In genomic region chr20:54199721-54200176, GRCh38 we compare ENCODE assay signal across 9 cellular contexts. TPM values are rescaled to one million over a fixed set of nuclear protein-coding genes. Genes with fewer than 3 reads are reported as not detected.
DNase-seq lines count a peak whose midpoint lies in the region; TF ChIP-seq lines count a peak whose summit lies in the region.
"Had no signal": no experiment of that assay in that cellular context is flagged by ENCODE, and none has a peak within 500 bp of the region (broad histone marks: within the 10 kb centered on the region; RNA-seq: fewer than 3 reads in every experiment).

No MANE protein-coding gene starts in this region.

- no peaks in the 10 kb centered on the region for H3K27me3 ChIP-seq in transverse colon

- no peak overlapping the region for H3K4me3 Mint-ChIP-seq in activated T-helper 2 cell treated with anti-CD3 and anti-CD28 coated beads, Interferon-gamma antibody, Interleukin-2, Interleukin-4, amounts not matched to agents 10 μg/mL and 5 μg/mL and 100 μg/mL, durations not matched to agents 14 hours and 24 hours and 36 hours (ENCODE audit: low read depth)
- H3K4me3 Mint-ChIP-seq: stimulated activated naive CD8-positive, alpha-beta T cell treated with anti-CD3 and anti-CD28 coated beads, Interleukin-15, Interleukin-2, amounts not matched to agents 100 ng/mL and 50 ng/mL, for 24 hours had no signal

- no peaks in the 10 kb centered on the region for H3K36me3 Mint-ChIP-seq in activated T-helper 2 cell treated with anti-CD3 and anti-CD28 coated beads, Interferon-gamma antibody, Interleukin-2, Interleukin-4, amounts not matched to agents 10 μg/mL and 5 μg/mL and 100 μg/mL, durations not matched to agents 14 hours and 24 hours and 36 hours (ENCODE audit: low read depth)

- TF ChIP-seq CTCF in foreskin fibroblast (IDR thresholded peaks at IDR 0.05; ENCODE audit: low read depth, low read length) (peak; percentile 92), transverse colon (IDR thresholded peaks at IDR 0.05) (peak; percentile 86 to 90 (median 89))

- H3K4me3 ChIP-seq in foreskin fibroblast (ENCODE audit: low read depth in 1 of 2, low read length in 2 of 2) (no peak overlapping the region), transverse colon (no peak overlapping the region)

- intact Hi-C loops in activated T-helper 2 cell treated with anti-CD3 and anti-CD28 coated beads, Interferon-gamma antibody, Interleukin-2, Interleukin-4, amounts not matched to agents 10 μg/mL and 5 μg/mL and 100 μg/mL, durations not matched to agents 14 hours and 24 hours and 36 hours (cut with micrococcal nuclease), result loop anchor here (1.0 to 10.0 kb wide), 2 partner anchors 103 to 245 kb away; no protein-coding TSS in a partner anchor
- intact Hi-C loops in transverse colon (cut with DNase I; ENCODE audit: low total_unique reads), result loop anchor here (5.0 kb wide), 1 partner anchor 102 kb away; no protein-coding TSS in a partner anchor

- TF ChIP-seq EP300 in transverse colon (IDR thresholded peaks at IDR 0.05; ENCODE audit: low read depth), result no peak

- no peaks in the 10 kb centered on the region for H3K9me3 Mint-ChIP-seq in activated T-helper 2 cell treated with anti-CD3 and anti-CD28 coated beads, Interferon-gamma antibody, Interleukin-2, Interleukin-4, amounts not matched to agents 10 μg/mL and 5 μg/mL and 100 μg/mL, durations not matched to agents 14 hours and 24 hours and 36 hours
- H3K9me3 Mint-ChIP-seq: stimulated activated naive CD8-positive, alpha-beta T cell treated with anti-CD3 and anti-CD28 coated beads, Interleukin-15, Interleukin-2, amounts not matched to agents 100 ng/mL and 50 ng/mL, for 24 hours had no signal

- no peaks in the 10 kb centered on the region for H3K4me1 Mint-ChIP-seq in activated T-helper 2 cell treated with anti-CD3 and anti-CD28 coated beads, Interferon-gamma antibody, Interleukin-2, Interleukin-4, amounts not matched to agents 10 μg/mL and 5 μg/mL and 100 μg/mL, durations not matched to agents 14 hours and 24 hours and 36 hours (ENCODE audit: low read depth)

- in situ Hi-C loops in transverse colon (cut with MboI; ENCODE audit: low pct_ligation_motif_present in 1 of 4, low pct_unique_long_range_greater_than_20kb in 1 of 4, low sequenced_read_pairs in 3 of 4), result loop anchor here (5.0 to 25.0 kb wide), 4 partner anchors 95 to 637 kb away; no protein-coding TSS in a partner anchor

- H3K36me3 ChIP-seq in transverse colon, result no peaks in the 10 kb centered on the region

- peaks cover 0 to 15% (median 6%) of the 10 kb centered on the region in 4 donors for H3K4me1 ChIP-seq in transverse colon

- no peaks in the 10 kb centered on the region for H3K9me3 ChIP-seq in transverse colon

- no peak overlapping the region for H3K27ac Mint-ChIP-seq in activated T-helper 2 cell treated with anti-CD3 and anti-CD28 coated beads, Interferon-gamma antibody, Interleukin-2, Interleukin-4, amounts not matched to agents 10 μg/mL and 5 μg/mL and 100 μg/mL, durations not matched to agents 14 hours and 24 hours and 36 hours
- H3K27ac Mint-ChIP-seq: stimulated activated naive CD8-positive, alpha-beta T cell treated with anti-CD3 and anti-CD28 coated beads, Interleukin-15, Interleukin-2, amounts not matched to agents 100 ng/mL and 50 ng/mL, for 24 hours had no signal

- H3K27ac ChIP-seq in transverse colon, result no peak overlapping the region

- 14 to 43% methylated on average over 3 to 7 of the region's 7 CpGs for WGBS in transverse colon (ENCODE audit: low coverage in 1 of 2), 2 donors

- no peak for TF ChIP-seq POLR2A in transverse colon (IDR thresholded peaks at IDR 0.05)

- peaks cover 5% of the 10 kb centered on the region for H3K27me3 Mint-ChIP-seq in activated T-helper 2 cell treated with anti-CD3 and anti-CD28 coated beads, Interferon-gamma antibody, Interleukin-2, Interleukin-4, amounts not matched to agents 10 μg/mL and 5 μg/mL and 100 μg/mL, durations not matched to agents 14 hours and 24 hours and 36 hours (ENCODE audit: low read depth)
- H3K27me3 Mint-ChIP-seq: stimulated activated naive CD8-positive, alpha-beta T cell treated with anti-CD3 and anti-CD28 coated beads, Interleukin-15, Interleukin-2, amounts not matched to agents 100 ng/mL and 50 ng/mL, for 24 hours had no signal

- DNase-seq in activated gamma-delta T cell treated with Interleukin-2 at 50 U/mL for 16 hours (peak; percentile 69), activated gamma-delta T cell (lab: John Stamatoyannopoulos, UW) (no peak), LHCN-M2 (ENCODE audit: low read depth) (peak; percentile 65), SHP77 treated with DMSO at 0.1 percent for 48 hours (lab: John Stamatoyannopoulos, UW) (peak; percentile 29), foreskin fibroblast (peak; percentile 63 to 89), occipital lobe (lab: John Stamatoyannopoulos, UW) (peak; percentile 39), transverse colon (peak; percentile 85)
- peak; percentile 48 for DNase-seq in activated T-helper 2 cell treated with anti-CD3 and anti-CD28 coated beads, Interferon-gamma antibody, Interleukin-2, Interleukin-4, amounts not matched to agents 10 μg/mL and 5 μg/mL and 100 μg/mL, durations not matched to agents 14 hours and 24 hours and 36 hours (ENCODE audit: low spot score)

RNA-seq across cellular contexts. Expression of gene PFDN4, which starts 8.1 kb away (rescaled TPM):
- 66.8 and 94.6 TPM in 2 replicates for total RNA-seq in LHCN-M2 (2014; rRNA removed)
- polyA plus RNA-seq in LHCN-M2 (2012), result 27.9 TPM
- total RNA-seq in activated T-helper 2 cell treated with anti-CD3 and anti-CD28 coated beads, Interferon-gamma antibody, Interleukin-2, Interleukin-4, amounts not matched to agents 10 μg/mL and 5 μg/mL and 100 μg/mL, durations not matched to agents 14 hours and 24 hours and 36 hours, result 52.2 and 55.1 TPM in 2 replicates
- 149 TPM for total RNA-seq in occipital lobe
- total RNA-seq in transverse colon, result 10 to 100 TPM in 3 of 4 donors, 1 to 10 TPM in 1; 4.6 to 73.5 (median 28.5) TPM

RNA-seq across cellular contexts. Expression of gene CYP24A1, which starts 26.0 kb away (rescaled TPM):
- total RNA-seq in LHCN-M2 (2014; rRNA removed) (0.51 TPM in 1 of 2 replicates, not detected in the other), occipital lobe (not detected), transverse colon (not detected)
- not detected for polyA plus RNA-seq in LHCN-M2 (2012)
- not detected in 2 replicates for total RNA-seq in activated T-helper 2 cell treated with anti-CD3 and anti-CD28 coated beads, Interferon-gamma antibody, Interleukin-2, Interleukin-4, amounts not matched to agents 10 μg/mL and 5 μg/mL and 100 μg/mL, durations not matched to agents 14 hours and 24 hours and 36 hours
